ENCODE assay signal across 1 cellular context in the genomic region with DNA sequence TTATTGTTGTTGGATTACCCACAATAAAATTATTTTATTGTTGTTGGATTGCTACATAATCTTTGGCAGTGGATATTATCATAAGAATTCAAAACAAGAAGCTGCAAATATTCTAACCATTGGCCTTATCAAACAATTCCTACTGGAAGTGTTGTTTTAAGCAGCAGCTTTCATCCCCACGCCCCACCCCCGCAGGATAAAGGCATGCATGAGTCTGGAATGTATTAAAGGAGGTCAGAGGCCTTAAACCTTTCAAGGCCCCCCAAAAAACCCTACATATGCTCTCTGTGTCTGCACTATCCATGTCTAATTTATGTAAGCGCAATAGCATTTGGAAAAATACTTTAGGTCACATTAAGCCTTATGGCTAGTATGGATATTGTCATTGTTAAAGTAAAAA.
TF ChIP-seq lines count a peak whose summit lies in the region.

No MANE protein-coding gene starts in this region.

TF ChIP-seq in H1, 55 proteins besides CTCF, POLR2A, EP300 and RAD21:
- TF ChIP-seq TEAD4 (IDR thresholded peaks at IDR 0.05; ENCODE audit: low read depth, low read length): 0 out of 2 replicates have a peak, but pooled peaks have one; percentile 31
- TF ChIP-seq EGR1 (IDR thresholded peaks at IDR 0.05; ENCODE audit: borderline replicate concordance, low read depth, low read length): no peak
